In the genomic region with DNA sequence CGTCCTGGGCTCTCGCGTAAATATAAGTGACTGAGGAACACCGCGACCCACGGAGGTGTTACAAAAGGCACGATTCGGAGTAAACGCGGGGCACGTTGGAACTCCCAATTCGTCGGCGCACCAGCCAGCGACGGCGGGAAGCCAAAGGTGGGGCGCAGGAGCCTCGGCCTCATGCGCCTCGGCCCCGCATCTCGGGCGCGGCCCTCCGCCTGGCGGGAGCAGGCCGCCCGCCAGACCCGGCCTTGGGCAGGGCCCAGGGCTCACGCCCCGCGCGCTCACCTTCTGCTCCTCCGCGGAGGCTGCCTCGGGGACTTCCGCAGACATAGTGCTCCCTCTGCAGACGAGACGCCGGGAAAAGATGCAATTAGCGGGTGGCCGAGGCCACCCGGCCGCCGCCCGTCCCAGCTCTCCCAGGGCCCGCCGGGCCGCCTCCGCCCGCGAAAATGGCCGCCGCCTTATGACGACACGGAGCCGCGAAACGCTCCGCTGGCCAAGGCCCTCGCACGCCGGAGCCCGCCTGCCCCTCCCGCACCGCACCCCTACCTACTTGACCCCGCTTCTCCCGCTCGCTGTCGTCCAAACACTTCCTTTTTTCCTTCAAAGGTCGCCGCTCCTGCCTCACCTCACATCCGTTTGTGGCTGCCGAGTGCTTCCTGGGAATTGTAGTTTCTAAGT, we compare ENCODE assay signal across 8 cellular contexts.
A peak's percentile ranks its signal among the peaks of the same experiment; 100 is the strongest.
DNase-seq lines count a peak whose midpoint lies in the region; ATAC-seq and TF ChIP-seq lines count a peak whose summit lies in the region.

A gene with protein sequence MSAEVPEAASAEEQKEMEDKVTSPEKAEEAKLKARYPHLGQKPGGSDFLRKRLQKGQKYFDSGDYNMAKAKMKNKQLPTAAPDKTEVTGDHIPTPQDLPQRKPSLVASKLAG (minus strand): TSS at position 462 of the 675 bp plus-strand sequence. CDS start 138 bp downstream, at position 324.

- DNase-seq in AG08396 (ENCODE audit: low spot score): peak; percentile 91
- DNase-seq in NCI-H226: peak; percentile 95
- DNase-seq in activated CD4-positive, CD25-positive, alpha-beta regulatory T cell treated with anti-CD3 and anti-CD28 coated beads, Interleukin-2, amount 50 U/mL, for 16 hours (ENCODE audit: low read depth, low spot score): peak; percentile 67
- DNase-seq in central memory CD8-positive, alpha-beta T cell (ENCODE audit: low spot score in 2 of 2): peak; percentile 68 to 70
- DNase-seq in islet precursor cell: peak; percentile 96
- peak; percentile 42 to 57 for DNase-seq in stimulated activated CD4-positive, alpha-beta T cell treated with anti-CD3 and anti-CD28 coated beads, Interleukin-15, amount 100 ng/mL, for 1 hour (ENCODE audit: low read depth in 1 of 2, low spot score in 1 of 2)

- H3K36me3 Mint-ChIP-seq in central memory CD8-positive, alpha-beta T cell (ENCODE audit: insufficient read depth): peaks cover 16% of the 10 kb centered on the region

- no peaks in the 10 kb centered on the region for H3K27me3 Mint-ChIP-seq in central memory CD8-positive, alpha-beta T cell

- peak within 1 kb of the TSS; percentile 97 for H3K27ac Mint-ChIP-seq in central memory CD8-positive, alpha-beta T cell (ENCODE audit: low read depth)

- H3K4me3 Mint-ChIP-seq in central memory CD8-positive, alpha-beta T cell: peak within 1 kb of the TSS; percentile 87

- peak; percentile 71 for ATAC-seq in HG03196 (IDR thresholded peaks at IDR 0.05; ENCODE audit: unreplicated experiment)
- ATAC-seq in central memory CD8-positive, alpha-beta T cell (replicated peaks; ENCODE audit: extremely low read depth, poor library complexity, severe bottlenecking): peak; percentile 72

- H3K4me1 Mint-ChIP-seq in central memory CD8-positive, alpha-beta T cell: peaks cover 34% of the 10 kb centered on the region

- in situ Hi-C loops in GM18951 (cut with MboI; ENCODE audit: low sequenced_read_pairs, unreplicated experiment): no loop called here

- peak; percentile 84 for TF ChIP-seq POLR2A in GM18951 (IDR thresholded peaks at IDR 0.05; ENCODE audit: extremely low read depth, insufficient read depth, insufficient read length)

- H3K9me3 Mint-ChIP-seq in central memory CD8-positive, alpha-beta T cell: no peaks in the 10 kb centered on the region

Comparison
In these comparisons a context has a peak if more than half of its experiments do, and no peak if none do; other contexts are left out.
1. Peak in every context shown above with its lines: DNase-seq and ATAC-seq.